ENCODE assay signal across 18 cellular contexts in the genomic region with DNA sequence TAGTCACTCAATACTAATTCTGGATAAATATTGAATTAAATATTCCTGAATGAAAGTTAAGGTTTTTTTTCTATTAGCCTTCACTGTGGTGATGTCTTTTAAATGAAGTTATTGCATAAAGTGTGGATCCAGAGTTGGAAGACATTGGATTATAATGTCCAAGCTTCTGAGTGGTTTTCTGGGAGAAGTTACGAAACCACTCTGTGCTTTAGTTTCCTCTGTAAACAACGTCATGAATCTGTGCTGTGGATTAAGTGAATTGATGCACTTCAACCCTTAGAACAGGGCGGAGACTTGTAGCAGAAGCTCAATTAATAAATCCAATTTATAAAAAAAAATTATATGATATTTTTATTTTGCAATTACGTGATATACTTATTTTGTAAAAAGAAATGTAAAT.
"Had no signal": no experiment of that assay in that cellular context is flagged by ENCODE, and none has a peak within 500 bp of the region (broad histone marks: within the 10 kb centered on the region; RNA-seq: fewer than 3 reads in every experiment).

No MANE protein-coding gene starts in this region.

- H3K36me3 ChIP-seq: gastrocnemius medialis had no signal

- H3K9me3 Mint-ChIP-seq: activated B cell treated with CpG ODN at 0.5 μM for 24 hours; activated CD4-positive, alpha-beta T cell treated with anti-CD3 and anti-CD28 coated beads, Interleukin-2, amount 10 ng/mL, durations not matched to agents 24 days and 14 days; activated naive CD4-positive, alpha-beta T cell treated with anti-CD3 and anti-CD28 coated beads, Interleukin-2, amount 50 U/mL, for 72 hours; activated T-cell treated with anti-CD3 and anti-CD28 coated beads, Interleukin-2, amount 50 U/mL, for 72 hours; memory B cell; natural killer cell treated with Interleukin-12 subunit alpha and Interleukin-12 subunit beta and Interleukin-15 and Interleukin-18, amount 100 ng/mL, for 72 hours; type B pancreatic cell had no signal

- ATAC-seq: activated CD8-positive, alpha-beta T cell treated with anti-CD3 and anti-CD28 coated beads, Interleukin-2, amount 10 ng/mL, durations not matched to agents 7 days and 5 days; activated naive CD4-positive, alpha-beta T cell treated with anti-CD3 and anti-CD28 coated beads, Interleukin-2, amount 50 U/mL, for 72 hours; activated T-cell treated with anti-CD3 and anti-CD28 coated beads, Interleukin-2, amount 50 U/mL, for 72 hours; esophagus mucosa; gastrocnemius medialis; left lobe of liver; natural killer cell treated with Interleukin-12 subunit alpha and Interleukin-12 subunit beta and Interleukin-15 and Interleukin-18, amount 100 ng/mL, for 72 hours; stimulated activated naive CD8-positive, alpha-beta T cell treated with anti-CD3 and anti-CD28 coated beads, Interleukin-15, Interleukin-2, amounts not matched to agents 100 U/mL and 50 U/mL, for 24 hours had no signal

- H3K36me3 Mint-ChIP-seq: activated naive CD4-positive, alpha-beta T cell treated with anti-CD3 and anti-CD28 coated beads, Interleukin-2, amount 50 U/mL, for 72 hours; memory B cell; natural killer cell treated with Interleukin-12 subunit alpha and Interleukin-12 subunit beta and Interleukin-15 and Interleukin-18, amount 100 ng/mL, for 72 hours had no signal

- H3K27ac ChIP-seq: dorsolateral prefrontal cortex had no signal

- H3K27ac Mint-ChIP-seq: activated B cell treated with CpG ODN at 0.5 μM for 24 hours; activated CD4-positive, alpha-beta T cell treated with anti-CD3 and anti-CD28 coated beads, Interleukin-2, amount 10 ng/mL, durations not matched to agents 24 days and 14 days; activated CD8-positive, alpha-beta T cell treated with anti-CD3 and anti-CD28 coated beads, Interleukin-2, amount 10 ng/mL, durations not matched to agents 7 days and 5 days; activated naive CD4-positive, alpha-beta T cell treated with anti-CD3 and anti-CD28 coated beads, Interleukin-2, amount 50 U/mL, for 72 hours; activated T-cell treated with anti-CD3 and anti-CD28 coated beads, Interleukin-2, amount 50 U/mL, for 72 hours; memory B cell; natural killer cell treated with Interleukin-12 subunit alpha and Interleukin-12 subunit beta and Interleukin-15 and Interleukin-18, amount 100 ng/mL, for 72 hours; type B pancreatic cell had no signal

- H3K4me1 Mint-ChIP-seq: activated B cell treated with CpG ODN at 0.5 μM for 24 hours; activated CD4-positive, alpha-beta T cell treated with anti-CD3 and anti-CD28 coated beads, Interleukin-2, amount 10 ng/mL, durations not matched to agents 24 days and 14 days; memory B cell had no signal

- DNase-seq: activated B cell treated with CpG ODN at 0.5 μM for 24 hours; activated CD4-positive, alpha-beta T cell treated with anti-CD3 and anti-CD28 coated beads, Interleukin-2, amount 10 ng/mL, durations not matched to agents 24 days and 14 days; activated CD8-positive, alpha-beta memory T cell treated with anti-CD3 and anti-CD28 coated beads, Interleukin-2, amount 50 U/mL, for 4 hours; activated CD8-positive, alpha-beta T cell treated with anti-CD3 and anti-CD28 coated beads, Interleukin-2, amount 10 ng/mL, durations not matched to agents 7 days and 5 days; activated gamma-delta T cell; activated T-cell treated with anti-CD3 and anti-CD28 coated beads, Interleukin-2, amount 50 U/mL, for 72 hours; dorsolateral prefrontal cortex; gastrocnemius medialis; islet precursor cell; posterior cingulate gyrus; stimulated activated naive CD8-positive, alpha-beta T cell treated with anti-CD3 and anti-CD28 coated beads, Interleukin-15, Interleukin-2, amounts not matched to agents 100 U/mL and 50 U/mL, for 24 hours; SW 1271 had no signal

- H3K9me3 ChIP-seq: gastrocnemius medialis had no signal

- H3K27me3 Mint-ChIP-seq: activated B cell treated with CpG ODN at 0.5 μM for 24 hours; activated CD4-positive, alpha-beta T cell treated with anti-CD3 and anti-CD28 coated beads, Interleukin-2, amount 10 ng/mL, durations not matched to agents 24 days and 14 days; memory B cell; natural killer cell treated with Interleukin-12 subunit alpha and Interleukin-12 subunit beta and Interleukin-15 and Interleukin-18, amount 100 ng/mL, for 72 hours; type B pancreatic cell had no signal

- H3K27me3 ChIP-seq: dorsolateral prefrontal cortex, gastrocnemius medialis had no signal

- H3K4me3 Mint-ChIP-seq: activated B cell treated with CpG ODN at 0.5 μM for 24 hours; activated CD4-positive, alpha-beta T cell treated with anti-CD3 and anti-CD28 coated beads, Interleukin-2, amount 10 ng/mL, durations not matched to agents 24 days and 14 days; activated CD8-positive, alpha-beta T cell treated with anti-CD3 and anti-CD28 coated beads, Interleukin-2, amount 10 ng/mL, durations not matched to agents 7 days and 5 days; activated T-cell treated with anti-CD3 and anti-CD28 coated beads, Interleukin-2, amount 50 U/mL, for 72 hours; memory B cell; natural killer cell treated with Interleukin-12 subunit alpha and Interleukin-12 subunit beta and Interleukin-15 and Interleukin-18, amount 100 ng/mL, for 72 hours had no signal

- H3K4me3 ChIP-seq: dorsolateral prefrontal cortex, gastrocnemius medialis had no signal
